Comparison of ENCODE assay signal across 22 cellular contexts in genomic region chr15:46710561-46710960, GRCh38.
DNase-seq lines count a peak whose midpoint lies in the region; FAIRE-seq and TF ChIP-seq lines count a peak whose summit lies in the region.
"Had no signal": no experiment of that assay in that cellular context is flagged by ENCODE, and none has a peak within 500 bp of the region (broad histone marks: within the 10 kb centered on the region; RNA-seq: fewer than 3 reads in every experiment).

No MANE protein-coding gene starts in this region.

- no peak overlapping the region for H3K56ac ChIP-seq in H1 (replicated peaks; ENCODE audit: insufficient read length, low read depth, low read length)

- H3K9ac ChIP-seq in H1 (replicated peaks in 1 of 4; ENCODE audit: extremely low read depth in 1 of 4, low read depth in 3 of 4, low read length in 3 of 4), result no peak overlapping the region
- H3K9ac ChIP-seq: GM23248 had no signal

- no peaks in the 10 kb centered on the region for H3K4me1 ChIP-seq in H1 (replicated peaks in 1 of 4; ENCODE audit: control insufficient read depth in 3 of 4, insufficient read depth in 4 of 4, low read length in 3 of 4)
- no peaks in the 10 kb centered on the region for H3K4me1 ChIP-seq in hepatocyte (ENCODE audit: insufficient read depth)
- H3K4me1 ChIP-seq: BE2C had no signal

- no peaks in the 10 kb centered on the region for H3K9me2 ChIP-seq in hepatocyte (replicated peaks; ENCODE audit: insufficient read depth)

- H3K14ac ChIP-seq in H1 (ENCODE audit: insufficient read length), result no peak overlapping the region

- H4K20me1 ChIP-seq in H1 (replicated peaks in 1 of 2; ENCODE audit: control insufficient read depth in 1 of 2, insufficient read depth in 2 of 2, low read length in 2 of 2) (no peaks in the 10 kb centered on the region), hepatocyte (ENCODE audit: insufficient read depth, poor library complexity, severe bottlenecking) (no peaks in the 10 kb centered on the region)

- TF ChIP-seq CTCF in H1 (IDR thresholded peaks at IDR 0.05; ENCODE audit: control extremely low read depth in 1 of 3, insufficient read depth in 1 of 3, low read depth in 1 of 3, low read length in 3 of 3) (no peak), hepatocyte (IDR thresholded peaks at IDR 0.05; ENCODE audit: poor library complexity) (no peak)

- H3K4ac ChIP-seq in H1 (replicated peaks; ENCODE audit: insufficient read length, low read depth, low read length), result no peak overlapping the region

- CTCF ChIA-PET in H1 (lab: Charles Lee; ENCODE audit: partially characterized antibody), result no interaction called here

- H2BK12ac ChIP-seq in H1 (ENCODE audit: low read depth, low read length), result no peak overlapping the region

- no peak overlapping the region for H3K18ac ChIP-seq in H1 (ENCODE audit: extremely low read depth, low read length)

- H3K79me2 ChIP-seq in H1 (ENCODE audit: control insufficient read depth in 1 of 2, insufficient read depth in 2 of 2, low read length in 2 of 2) (no peaks in the 10 kb centered on the region), hepatocyte (no peaks in the 10 kb centered on the region)

- H3K23ac ChIP-seq in H1 (ENCODE audit: insufficient read length), result no peak overlapping the region

- WGBS in H1 (ENCODE audit: extremely low coverage in 1 of 2, insufficient coverage in 1 of 2, insufficient read length in 1 of 2, insufficient replicate concordance in 2 of 2, low coverage in 1 of 2, low lambda C conversion rate in 2 of 2, missing lambda C conversion rate in 1 of 2), 2 experiments, result 93% methylated on average over 5 of the region's 5 CpGs; no CpG with 5 or more reads in 1 of the 2 experiments
- WGBS in hepatocyte (ENCODE audit: low lambda C conversion rate, missing lambda C conversion rate), result 78% methylated on average over 5 of the region's 5 CpGs

- H3K79me1 ChIP-seq in H1 (ENCODE audit: low read depth, low read length), result no peaks in the 10 kb centered on the region

- H2BK15ac ChIP-seq in H1 (ENCODE audit: low read length), result no peak overlapping the region

- FAIRE-seq in H1 (lab: Jason Lieb, UNC), result no peak
- FAIRE-seq: A204.1, D721Med, G401.6, GM12892, GM18507, H54, HTR-8/SVneo had no signal

- no peak overlapping the region for H4K5ac ChIP-seq in H1 (ENCODE audit: insufficient read length, low read depth, low read length)

- no peak overlapping the region for H2BK20ac ChIP-seq in H1 (ENCODE audit: low read length)

- POLR2A ChIA-PET in H1 (lab: Charles Lee; ENCODE audit: partially characterized antibody), result no interaction called here

- no peak overlapping the region for H4K8ac ChIP-seq in H1 (ENCODE audit: extremely low read depth, insufficient read depth, low read length)

- peak; percentile 87 for DNase-seq in NCI-H82 (lab: John Stamatoyannopoulos, UW)
- peak; percentile 43 for DNase-seq in RPMI8226
- no peak for DNase-seq in H1 (ENCODE audit: low read depth in 1 of 2, low spot score in 2 of 2)
- DNase-seq in effector CD8-positive, alpha-beta T cell (lab: John Stamatoyannopoulos, UW), result no peak
- DNase-seq in NCI-H1417 (lab: John Stamatoyannopoulos, UW), result no peak
- no peak for DNase-seq in hepatocyte (ENCODE audit: low spot score)
- DNase-seq: ACHN; BE2C; C1 segment of cervical spinal cord; CD4-positive, CD25-positive, alpha-beta regulatory T cell; CD8-positive, alpha-beta memory T cell; COR-L47; GM23248; HCEC 1CT; IMR-90 had no signal

- no peak overlapping the region for H3K4me3 ChIP-seq in H1 (ENCODE audit: extremely low read depth in 1 of 4, insufficient read depth in 2 of 4, low read depth in 3 of 4, low read length in 4 of 4)
- H3K4me3 ChIP-seq in hepatocyte, result no peak overlapping the region
- H3K4me3 ChIP-seq: GM23248 had no signal

- TF ChIP-seq EP300 in H1 (IDR thresholded peaks at IDR 0.05; ENCODE audit: borderline replicate concordance in 1 of 2, low read depth in 2 of 2, low read length in 2 of 2), result no peak

- H3K27me3 ChIP-seq in H1 (replicated peaks in 1 of 4; ENCODE audit: control insufficient read depth in 3 of 4, extremely low read depth in 1 of 4, insufficient read depth in 3 of 4, low read length in 3 of 4) (no peaks in the 10 kb centered on the region), hepatocyte (no peaks in the 10 kb centered on the region)
- H3K27me3 ChIP-seq: BE2C had no signal

- H4K91ac ChIP-seq in H1 (replicated peaks; ENCODE audit: insufficient read length, low read length), result no peak overlapping the region

- no peaks in the 10 kb centered on the region for H3K23me2 ChIP-seq in H1 (ENCODE audit: low read depth, low read length)

- H2BK120ac ChIP-seq in H1 (replicated peaks; ENCODE audit: low read depth, low read length), result no peak overlapping the region

- 0 out of 2 replicates have a peak overlapping the region, but pooled peaks have one; percentile 81 for H2AFZ ChIP-seq in H1 (ENCODE audit: low read length)
- H2AFZ ChIP-seq in hepatocyte, result no peak overlapping the region
- H2AFZ ChIP-seq: GM23248 had no signal

- no peak overlapping the region for H2BK5ac ChIP-seq in H1 (ENCODE audit: low read depth, low read length)

- H3K36me3 ChIP-seq in H1 (ENCODE audit: control insufficient read depth in 2 of 4, insufficient read depth in 4 of 4, low read length in 3 of 4) (no peaks in the 10 kb centered on the region), hepatocyte (replicated peaks; ENCODE audit: insufficient read depth, low read depth) (no peaks in the 10 kb centered on the region)
- H3K36me3 ChIP-seq: BE2C had no signal

- no peaks in the 10 kb centered on the region for H3K9me3 ChIP-seq in H1 (ENCODE audit: insufficient read depth in 2 of 2, low read depth in 1 of 2, low read length in 1 of 2)
- no peaks in the 10 kb centered on the region for H3K9me3 ChIP-seq in hepatocyte (ENCODE audit: low read depth)
- H3K9me3 ChIP-seq: BE2C had no signal

- no peak for TF ChIP-seq POLR2A in H1 (IDR thresholded peaks at IDR 0.05; ENCODE audit: control extremely low read depth in 1 of 2, low read depth in 2 of 2, low read length in 2 of 2)

- H3K27ac ChIP-seq in H1 (ENCODE audit: low read depth, low read length) (no peak overlapping the region), hepatocyte (no peak overlapping the region)
- H3K27ac ChIP-seq: GM23248 had no signal

- no peak for TF ChIP-seq RAD21 in H1 (IDR thresholded peaks at IDR 0.05 in 1 of 2, conservative IDR thresholded peaks at IDR 0.05 in 1 of 2; ENCODE audit: low read depth in 2 of 2, low read length in 2 of 2)

- H3K4me2 ChIP-seq in H1 (ENCODE audit: insufficient read depth in 1 of 2, low read depth in 2 of 2, low read length in 2 of 2) (no peak overlapping the region), hepatocyte (no peak overlapping the region)

- H2AK5ac ChIP-seq in H1 (ENCODE audit: low read depth, low read length), result no peak overlapping the region

TF ChIP-seq in H1, 55 proteins besides CTCF, POLR2A, EP300 and RAD21:
- no peak for TF ChIP-seq USF2 (IDR thresholded peaks at IDR 0.05; ENCODE audit: low read length)
- TF ChIP-seq PHF8 (conservative IDR thresholded peaks at IDR 0.05; ENCODE audit: low read depth, low read length), result no peak
- no peak for TF ChIP-seq CHD2 (IDR thresholded peaks at IDR 0.05; ENCODE audit: low read length)
- TF ChIP-seq RNF2 (IDR thresholded peaks at IDR 0.05; ENCODE audit: borderline replicate concordance, low read depth, low read length, missing control alignments, poor library complexity, severe bottlenecking), result no peak
- TF ChIP-seq E2F6 (IDR thresholded peaks at IDR 0.05), result no peak
- TF ChIP-seq POU5F1 (IDR thresholded peaks at IDR 0.05; ENCODE audit: low read depth, low read length), result no peak
- TF ChIP-seq SIX5 (IDR thresholded peaks at IDR 0.05; ENCODE audit: low read depth, low read length), result no peak
- no peak for TF ChIP-seq GABPA (IDR thresholded peaks at IDR 0.05; ENCODE audit: borderline replicate concordance, insufficient read depth, low read length)
- TF ChIP-seq CBX5 (IDR thresholded peaks at IDR 0.05; ENCODE audit: low read depth, low read length), result no peak
- TF ChIP-seq SIN3A (conservative IDR thresholded peaks at IDR 0.05 in 1 of 2, IDR thresholded peaks at IDR 0.05 in 1 of 2; ENCODE audit: low read depth in 1 of 2, low read length in 2 of 2), result no peak
- TF ChIP-seq RXRA (IDR thresholded peaks at IDR 0.05; ENCODE audit: insufficient read depth, low read depth, low read length), result no peak
- TF ChIP-seq HDAC2 (IDR thresholded peaks at IDR 0.05; ENCODE audit: borderline replicate concordance in 1 of 2, low read depth in 2 of 2, low read length in 2 of 2), result no peak
- no peak for TF ChIP-seq CEBPB (IDR thresholded peaks at IDR 0.05; ENCODE audit: low read depth, low read length)
- no peak for TF ChIP-seq ASH2L (IDR thresholded peaks at IDR 0.05; ENCODE audit: low read length)
- TF ChIP-seq TAF7 (optimal IDR thresholded peaks at IDR 0.05; ENCODE audit: borderline replicate concordance, low read depth, low read length), result no peak
- no peak for TF ChIP-seq EZH2 (IDR thresholded peaks at IDR 0.05; ENCODE audit: low read depth, low read length, severe bottlenecking)
- TF ChIP-seq BRCA1 (IDR thresholded peaks at IDR 0.05; ENCODE audit: low read depth, low read length), result no peak
TF ChIP-seq in H1: peak in this region for 0.

Comparison
In these comparisons a context has a peak if more than half of its experiments do, and no peak if none do; other contexts are left out.
1. DNase-seq: peak in NCI-H82 (single experiment) and RPMI8226 (single experiment); none in H1 (0 of 2), effector CD8-positive, alpha-beta T cell (single experiment), NCI-H1417 (0 of 3) and hepatocyte (single experiment).